Comparison of ENCODE assay signal across 8 cellular contexts in the genomic region with DNA sequence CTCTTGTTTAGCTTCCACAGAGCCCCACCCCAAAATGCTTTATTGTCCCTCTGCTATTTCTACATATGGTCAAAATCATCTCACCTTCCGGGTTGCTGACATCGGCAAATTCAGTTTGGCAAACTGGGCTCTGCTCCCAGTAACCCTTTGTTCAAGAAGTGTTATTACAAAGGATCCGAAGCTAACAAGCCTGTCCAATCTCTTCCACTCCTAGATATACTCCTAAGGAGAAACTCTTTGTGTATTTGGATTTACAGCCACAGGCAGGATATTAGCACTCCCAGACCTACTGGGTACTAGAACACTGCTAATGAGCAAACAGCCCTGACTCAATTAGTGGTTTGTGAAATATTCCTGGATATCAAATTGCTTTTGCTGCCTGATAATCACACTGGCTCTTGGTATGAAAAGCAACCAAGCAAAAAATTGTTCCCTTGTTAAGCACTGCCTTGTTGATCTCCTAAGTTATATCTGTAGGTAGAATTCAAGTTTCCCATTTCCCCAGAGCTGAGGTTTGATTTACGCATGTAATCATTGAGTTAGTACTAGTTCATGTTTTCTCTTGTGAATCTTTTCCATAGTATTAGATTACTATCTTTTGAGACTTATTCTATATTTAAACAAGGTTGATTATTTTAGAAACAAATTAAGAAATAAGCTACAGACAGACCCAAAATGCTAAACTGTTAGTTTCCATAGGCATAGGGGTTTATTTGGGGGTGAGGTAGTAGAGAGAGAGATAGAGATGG. TPM values are rescaled to one million over a fixed set of nuclear protein-coding genes. Genes with fewer than 3 reads are reported as not detected.
A peak's percentile ranks its signal among the peaks of the same experiment; 100 is the strongest.
DNase-seq lines count a peak whose midpoint lies in the region; ATAC-seq, FAIRE-seq and TF ChIP-seq lines count a peak whose summit lies in the region.

No MANE protein-coding gene starts in this region.

- H3K4me1 ChIP-seq in heart right ventricle (peaks cover 0 to 22% (median 18%) of the 10 kb centered on the region in 9 donors), Panc1 (ENCODE audit: control insufficient read depth, insufficient read depth, low read length) (peaks cover 12% of the 10 kb centered on the region), H1 (replicated peaks in 1 of 4; ENCODE audit: control insufficient read depth in 3 of 4, insufficient read depth in 4 of 4, low read length in 3 of 4) (peaks cover 0 to 9% (median under 1%) of the 10 kb centered on the region in 4 experiments; a peak in 5 of 7 replicates)

- CTCF ChIA-PET in Panc1 (lab: Charles Lee) (interaction anchor here (0.5 kb wide), 1 partner anchor 69 kb away, joined by 4 read pairs; no protein-coding TSS in a partner anchor), H1 (lab: Charles Lee; ENCODE audit: partially characterized antibody) (interaction anchor here (0.6 to 3.0 kb wide), 4 partner anchors 10 to 919 kb away, joined by 3 to 12 read pairs (median 6); no protein-coding TSS in a partner anchor)

- TF ChIP-seq RAD21 in H1 (IDR thresholded peaks at IDR 0.05 in 1 of 2, conservative IDR thresholded peaks at IDR 0.05 in 1 of 2; ENCODE audit: low read depth in 2 of 2, low read length in 2 of 2): no peak

- ATAC-seq in heart right ventricle: no peak
- ATAC-seq in Panc1: no peak
- ATAC-seq in natural killer cell: no peak
- ATAC-seq in HG02884 (IDR thresholded peaks at IDR 0.05; ENCODE audit: unreplicated experiment): no peak
- ATAC-seq in GM18861 (IDR thresholded peaks at IDR 0.05; ENCODE audit: unreplicated experiment): no peak

- peak overlapping the region; percentile 96 to 99 for H3K27ac Mint-ChIP-seq in natural killer cell

- no peaks in the 10 kb centered on the region for H3K36me3 Mint-ChIP-seq in natural killer cell

- H3K36me3 ChIP-seq in heart right ventricle: peaks cover 0 to 19% (median 6%) of the 10 kb centered on the region in 9 donors
- H3K36me3 ChIP-seq in Panc1 (ENCODE audit: control insufficient read depth, insufficient read depth, low read length): peaks cover 6% of the 10 kb centered on the region; the same call in 1 of the 2 replicates
- H3K36me3 ChIP-seq in H1 (ENCODE audit: control insufficient read depth in 2 of 4, insufficient read depth in 4 of 4, low read length in 3 of 4): no peaks in the 10 kb centered on the region

- H2BK12ac ChIP-seq in H1 (ENCODE audit: low read depth, low read length): no peak overlapping the region

- no peak overlapping the region for H3K9ac ChIP-seq in H1 (replicated peaks in 1 of 4; ENCODE audit: extremely low read depth in 1 of 4, low read depth in 3 of 4, low read length in 3 of 4)

- peaks cover 0 to 12% of the 10 kb centered on the region in 2 experiments for H4K20me1 ChIP-seq in H1 (replicated peaks in 1 of 2; ENCODE audit: control insufficient read depth in 1 of 2, insufficient read depth in 2 of 2, low read length in 2 of 2)

- FAIRE-seq in H1 (lab: Jason Lieb, UNC): no peak

- in situ Hi-C loops in Panc1 (cut with HindIII; ENCODE audit: low pct_unique_long_range_greater_than_20kb, low sequenced_read_pairs): no loop called here

- H3K27me3 Mint-ChIP-seq in natural killer cell (ENCODE audit: low read depth in 2 of 2): peaks cover 0 to 12% of the 10 kb centered on the region in 2 donors

- H3K56ac ChIP-seq in H1 (replicated peaks; ENCODE audit: insufficient read length, low read depth, low read length): no peak overlapping the region

- H3K4me3 ChIP-seq in heart right ventricle (peak overlapping the region in 9 of 10 donors; percentile 74 to 97 (median 94)), Panc1 (ENCODE audit: low read depth in 2 of 2, low read length in 2 of 2) (peak overlapping the region in 1 of 2 experiments; percentile 88; a peak in 3 of 4 replicates), H1 (ENCODE audit: extremely low read depth in 1 of 4, insufficient read depth in 2 of 4, low read depth in 3 of 4, low read length in 4 of 4) (no peak overlapping the region)

- peaks cover 28% of the 10 kb centered on the region for H3K23me2 ChIP-seq in H1 (ENCODE audit: low read depth, low read length)

- H2BK120ac ChIP-seq in H1 (replicated peaks; ENCODE audit: low read depth, low read length): no peak overlapping the region

- H3K79me1 ChIP-seq in H1 (ENCODE audit: low read depth, low read length): no peaks in the 10 kb centered on the region; the same call in 1 of the 2 replicates

- H3K4me1 Mint-ChIP-seq in natural killer cell: peaks cover 42% of the 10 kb centered on the region in 2 donors

- TF ChIP-seq EP300 in H1 (IDR thresholded peaks at IDR 0.05; ENCODE audit: borderline replicate concordance in 1 of 2, low read depth in 2 of 2, low read length in 2 of 2): no peak

- TF ChIP-seq POLR2A in H1 (IDR thresholded peaks at IDR 0.05; ENCODE audit: control extremely low read depth in 1 of 2, low read depth in 2 of 2, low read length in 2 of 2): peak in 1 of 2 experiments; percentile 40; a peak in 1 of 3 replicates

- H3K27ac ChIP-seq in heart right ventricle (peak overlapping the region in 8 of 10 donors; percentile 21 to 100 (median 99)), Panc1 (ENCODE audit: low read length) (peak overlapping the region; percentile 2; the same call in 1 of the 2 replicates), H1 (ENCODE audit: low read depth, low read length) (no peak overlapping the region)

- no peak overlapping the region for H2AFZ ChIP-seq in H1 (ENCODE audit: low read length)

- POLR2A ChIA-PET in Panc1 (lab: Charles Lee) (interaction anchor here (0.7 kb wide), 1 partner anchor 39 kb away, joined by 5 read pairs; no protein-coding TSS in a partner anchor), H1 (lab: Charles Lee; ENCODE audit: partially characterized antibody) (no interaction called here)

- no peak overlapping the region for H2BK15ac ChIP-seq in H1 (ENCODE audit: low read length)

- no TSS peak for BruUV-seq in Panc1 (replicated peaks; lab: Mats Ljungman, UMichigan)

- no peak overlapping the region for H3K18ac ChIP-seq in H1 (ENCODE audit: extremely low read depth, low read length)

- no peak for TF ChIP-seq CTCF in heart right ventricle (IDR thresholded peaks at IDR 0.05)
- no peak for TF ChIP-seq CTCF in Panc1 (IDR thresholded peaks at IDR 0.05)
- TF ChIP-seq CTCF in H1 (IDR thresholded peaks at IDR 0.05; ENCODE audit: control extremely low read depth in 1 of 3, insufficient read depth in 1 of 3, low read depth in 1 of 3, low read length in 3 of 3): no peak
- TF ChIP-seq CTCF in natural killer cell (IDR thresholded peaks at IDR 0.05): no peak

- peaks cover 0 to 3% of the 10 kb centered on the region in 2 donors for H3K9me3 Mint-ChIP-seq in natural killer cell

- no peak overlapping the region for H4K5ac ChIP-seq in H1 (ENCODE audit: insufficient read length, low read depth, low read length)

- H2BK5ac ChIP-seq in H1 (ENCODE audit: low read depth, low read length): no peak overlapping the region

- no peak overlapping the region for H3K23ac ChIP-seq in H1 (ENCODE audit: insufficient read length)

- H3K79me2 ChIP-seq in H1 (ENCODE audit: control insufficient read depth in 1 of 2, insufficient read depth in 2 of 2, low read length in 2 of 2): peaks cover 0 to 8% of the 10 kb centered on the region in 2 experiments; a peak in 1 of 4 replicates

- peak overlapping the region; percentile 92 for H3K4me3 Mint-ChIP-seq in natural killer cell

- DNase-seq in heart right ventricle: peak in 1 of 2 donors; percentile 48
- no peak for DNase-seq in cardiac septum (ENCODE audit: low spot score)
- DNase-seq in Panc1 (ENCODE audit: low read depth, low spot score): no peak
- DNase-seq in H1 (ENCODE audit: low read depth in 1 of 2, low spot score in 2 of 2): no peak
- no peak for DNase-seq in natural killer cell
- no peak for DNase-seq in GOT3 (lab: John Stamatoyannopoulos, UW)

- 22 to 29% methylated on average over 4 of the region's 4 CpGs for WGBS in heart right ventricle, 2 donors
- WGBS in H1 (ENCODE audit: extremely low coverage in 1 of 2, insufficient coverage in 1 of 2, insufficient read length in 1 of 2, insufficient replicate concordance in 2 of 2, low coverage in 1 of 2, low lambda C conversion rate in 2 of 2, missing lambda C conversion rate in 1 of 2), 2 experiments: 92% methylated on average over 4 of the region's 4 CpGs; no CpG with 5 or more reads in 1 of the 2 experiments

- no peak overlapping the region for H3K4me2 ChIP-seq in H1 (ENCODE audit: insufficient read depth in 1 of 2, low read depth in 2 of 2, low read length in 2 of 2)

- H3K14ac ChIP-seq in H1 (ENCODE audit: insufficient read length): no peak overlapping the region

- no peak overlapping the region for H4K91ac ChIP-seq in H1 (replicated peaks; ENCODE audit: insufficient read length, low read length)

- H3K9me3 ChIP-seq in heart right ventricle: no peaks in the 10 kb centered on the region
- no peaks in the 10 kb centered on the region for H3K9me3 ChIP-seq in Panc1 (ENCODE audit: control insufficient read depth, insufficient read depth, low read depth, low read length)
- no peaks in the 10 kb centered on the region for H3K9me3 ChIP-seq in H1 (ENCODE audit: insufficient read depth in 2 of 2, low read depth in 1 of 2, low read length in 1 of 2)

- no peak overlapping the region for H4K8ac ChIP-seq in H1 (ENCODE audit: extremely low read depth, insufficient read depth, low read length)

- H3K27me3 ChIP-seq in heart right ventricle (no peaks in the 10 kb centered on the region), Panc1 (ENCODE audit: control insufficient read depth, insufficient read depth, low read length) (no peaks in the 10 kb centered on the region), H1 (replicated peaks in 1 of 4; ENCODE audit: control insufficient read depth in 3 of 4, extremely low read depth in 1 of 4, insufficient read depth in 3 of 4, low read length in 3 of 4) (peaks cover 8 to 32% (median 22%) of the 10 kb centered on the region in 4 experiments; a peak in 6 of 7 replicates)

- intact Hi-C loops in heart right ventricle (cut with DNase I): loop anchor here (5.0 to 10.0 kb wide), 21 partner anchors 38 to 977 kb away; a partner anchor contains a TSS
- intact Hi-C loops in cardiac septum (cut with DNase I): loop anchor here (5.0 to 10.0 kb wide), 5 partner anchors 277 to 952 kb away; no protein-coding TSS in a partner anchor
- intact Hi-C loops in Panc1 (cut with micrococcal nuclease; ENCODE audit: unreplicated experiment): loop anchor here (5.0 kb wide), 2 partner anchors 367 to 917 kb away; no protein-coding TSS in a partner anchor
- intact Hi-C loops in natural killer cell (cut with micrococcal nuclease): loop anchor here (10.0 kb wide), 2 partner anchors 105 to 265 kb away; no protein-coding TSS in a partner anchor

- H3K4ac ChIP-seq in H1 (replicated peaks; ENCODE audit: insufficient read length, low read depth, low read length): no peak overlapping the region

- no peak overlapping the region for H2BK20ac ChIP-seq in H1 (ENCODE audit: low read length)

- no peak overlapping the region for H2AK5ac ChIP-seq in H1 (ENCODE audit: low read depth, low read length)

RNA-seq across cellular contexts. Expression of a gene that starts 3.8 kb away (rescaled TPM):
- total RNA-seq in heart right ventricle: 100 to 1,000 TPM in 3 of 10 donors, 10 to 100 TPM in 7; 47.0 to 209 (median 78.8) TPM
- 10 to 100 TPM; 48.8 to 78.3 TPM for polyA plus RNA-seq in heart right ventricle
- 91.7 TPM for total RNA-seq in cardiac septum
- 70.0 TPM for total RNA-seq in Panc1 (2021; ENCODE audit: unreplicated experiment)
- 74.0 TPM for polyA plus RNA-seq in Panc1 (2012; ENCODE audit: insufficient read length)
- 10.9 and 13.5 TPM in 2 replicates for total RNA-seq in H1 (2021; fragmentation: NEBNext Ultra II Directional; extraction: Animal tissue kit (Norgen Biotek cat#: 25700))
- 4.4 and 6.6 TPM in 2 replicates for polyA plus RNA-seq in H1 (2011; rRNA removed)
- 7.0 TPM for polyA plus RNA-seq in H1 (2011; cell fraction: cytosol; rRNA removed)
- polyA plus RNA-seq in H1 (2011; cell fraction: nucleus; rRNA removed): 11.3 TPM
- 5.0 to 9.8 TPM (median 6.1 TPM) in 4 replicates for polyA plus RNA-seq in H1 (2012, experiment 1 of 2)
- 6.6 TPM for polyA plus RNA-seq in H1 (2012, experiment 2 of 2)
- 4.8 TPM for polyA plus RNA-seq in H1 (2013, experiment 1 of 2)
- 5.4 TPM for polyA plus RNA-seq in H1 (2013, experiment 2 of 2)
- polyA minus RNA-seq in H1 (2011; rRNA and poly(A)+ RNA removed): 2.9 and 5.5 TPM in 2 replicates
- polyA minus RNA-seq in H1 (2011; cell fraction: cytosol; rRNA and poly(A)+ RNA removed): 7.0 TPM
- polyA minus RNA-seq in H1 (2011; cell fraction: nucleus; rRNA and poly(A)+ RNA removed): 55.3 TPM
- 1,000 to 10,000 TPM; 1,209 to 1,942 (median 1,808) TPM for total RNA-seq in natural killer cell

Comparison
In these comparisons a context has a peak if more than half of its experiments do, and no peak if none do; other contexts are left out.
1. H3K4me3 ChIP-seq: peak in heart right ventricle (9 of 10); none in H1 (0 of 4).
2. RNA of a gene that starts 3.8 kb away (total RNA-seq): 1,209 to 1,942 TPM in natural killer cell; 91.7 TPM in cardiac septum (single experiment), 47.0 to 209 TPM in heart right ventricle, 70.0 TPM in Panc1 (single experiment) and 10.9 to 13.5 TPM in H1; every median in the first group is over 4 times any median in the second.